ENCODE assay signal across 19 cellular contexts in genomic region chr14:92702441-92702918, GRCh38. TPM values are rescaled to one million over a fixed set of nuclear protein-coding genes. Genes with fewer than 3 reads are reported as not detected.
DNase-seq lines count a peak whose midpoint lies in the region; ATAC-seq, FAIRE-seq and TF ChIP-seq lines count a peak whose summit lies in the region.
"Had no signal": no experiment of that assay in that cellular context is flagged by ENCODE, and none has a peak within 500 bp of the region (broad histone marks: within the 10 kb centered on the region; RNA-seq: fewer than 3 reads in every experiment).

No MANE protein-coding gene starts in this region.

- H3K4me3 ChIP-seq in BLaER1 (no peak overlapping the region), GM12878 (no peak overlapping the region), PC-9 (no peak overlapping the region), mammary epithelial cell (replicated peaks in 1 of 3; ENCODE audit: insufficient read depth in 1 of 3, low read depth in 2 of 3, low read length in 3 of 3) (no peak overlapping the region)
- H3K4me3 ChIP-seq: coronary artery, HAP-1, skin epidermis, stomach had no signal

- no peaks in the 10 kb centered on the region; the same call in 1 of the 2 replicates for H3K27me3 Mint-ChIP-seq in HFFc6 (ENCODE audit: insufficient read depth)

- DNase-seq in Kasumi-1 (lab: John Stamatoyannopoulos, UW) (peak; percentile 39 to 48), GM12878 (ENCODE audit: low read depth, low spot score) (peak; percentile 43), midbrain (lab: John Stamatoyannopoulos, UW) (peak; percentile 16), PC-9 (no peak), mammary epithelial cell (no peak), HFFc6 (no peak)
- DNase-seq in activated T-cell treated with anti-CD3 and anti-CD28 coated beads, Interleukin-2, amount 50 U/mL, for 1 hour, result no peak
- DNase-seq: KG1, NCI-H1694, NCI-H510A treated with DMSO at 0.1 percent for 48 hours, stomach, T-helper 2 cell had no signal

- H4K20me1 ChIP-seq in BLaER1, result no peaks in the 10 kb centered on the region
- H4K20me1 ChIP-seq in GM12878 (ENCODE audit: control insufficient read depth, insufficient read depth), result no peaks in the 10 kb centered on the region
- H4K20me1 ChIP-seq in PC-9 (ENCODE audit: insufficient read depth), result no peaks in the 10 kb centered on the region
- no peaks in the 10 kb centered on the region for H4K20me1 ChIP-seq in mammary epithelial cell (ENCODE audit: insufficient read depth, low read length)

- H3K9me3 ChIP-seq in BLaER1 (no peaks in the 10 kb centered on the region), GM12878 (replicated peaks; ENCODE audit: control insufficient read depth, insufficient read depth, low read length) (no peaks in the 10 kb centered on the region), PC-9 (ENCODE audit: insufficient read depth, low read depth) (no peaks in the 10 kb centered on the region; the same call in 1 of the 2 replicates), mammary epithelial cell (replicated peaks; ENCODE audit: insufficient read depth, low read length) (no peaks in the 10 kb centered on the region)
- H3K9me3 ChIP-seq: HAP-1, neutrophil, stomach had no signal

- H3K27me3 ChIP-seq in BLaER1, result no peaks in the 10 kb centered on the region
- H3K27me3 ChIP-seq in GM12878 (replicated peaks in 1 of 2; ENCODE audit: control insufficient read depth in 2 of 2, insufficient read depth in 2 of 2, low read length in 1 of 2), result no peaks in the 10 kb centered on the region
- no peaks in the 10 kb centered on the region for H3K27me3 ChIP-seq in PC-9 (ENCODE audit: insufficient read depth, low read depth)
- H3K27me3 ChIP-seq in mammary epithelial cell (ENCODE audit: insufficient read depth, low read length), result no peaks in the 10 kb centered on the region
- H3K27me3 ChIP-seq: neutrophil, stomach had no signal

- peak; percentile 75 for FAIRE-seq in GM12878 (lab: Jason Lieb, UNC)
- FAIRE-seq: D721Med had no signal

- TF ChIP-seq POLR2A in GM12878 (IDR thresholded peaks at IDR 0.05; ENCODE audit: low read depth, low read length), result no peak

- no peaks in the 10 kb centered on the region; the same call in 1 of the 2 replicates for H3F3A ChIP-seq in PC-9 (ENCODE audit: insufficient read depth, low read depth)

- no peak for TF ChIP-seq CTCF in GM12878 (IDR thresholded peaks at IDR 0.05 in 2 of 3, conservative IDR thresholded peaks at IDR 0.05 in 1 of 3; ENCODE audit: control insufficient read depth in 2 of 3, extremely low read depth in 1 of 3, insufficient read depth in 1 of 3, low read depth in 3 of 3, low read length in 3 of 3)
- TF ChIP-seq CTCF in PC-9 (conservative IDR thresholded peaks at IDR 0.05), result no peak
- no peak for TF ChIP-seq CTCF in mammary epithelial cell (conservative IDR thresholded peaks at IDR 0.05 in 1 of 2, IDR thresholded peaks at IDR 0.05 in 1 of 2; ENCODE audit: extremely low read depth in 1 of 2, insufficient read depth in 1 of 2, low read depth in 1 of 2, low read length in 2 of 2)
- TF ChIP-seq CTCF in HFFc6 (IDR thresholded peaks at IDR 0.05), result no peak

- H3K27ac Mint-ChIP-seq in HFFc6, result no peak overlapping the region

- peak overlapping the region; percentile 31; the same call in 1 of the 2 replicates for H3K27ac ChIP-seq in BLaER1
- no peak overlapping the region for H3K27ac ChIP-seq in GM12878 (ENCODE audit: control insufficient read depth, insufficient read depth)
- no peak overlapping the region for H3K27ac ChIP-seq in PC-9
- H3K27ac ChIP-seq in mammary epithelial cell (ENCODE audit: insufficient read depth, low read depth, low read length), result no peak overlapping the region
- H3K27ac ChIP-seq: neutrophil, RWPE1, skin epidermis, stomach had no signal

- no peaks in the 10 kb centered on the region for H3K36me3 Mint-ChIP-seq in HFFc6 (ENCODE audit: low read depth)

- dilution Hi-C loops in mammary epithelial cell (cut with HindIII; ENCODE audit: low sequenced_read_pairs), result loop anchor here (5.0 kb wide), 2 partner anchors 75 to 80 kb away; no protein-coding TSS in a partner anchor

- no peak for TF ChIP-seq EP300 in GM12878 (IDR thresholded peaks at IDR 0.05; ENCODE audit: borderline replicate concordance in 1 of 2, control insufficient read depth in 1 of 2, low read depth in 2 of 2, low read length in 2 of 2)

- peaks cover 12% of the 10 kb centered on the region; the same call in 1 of the 2 replicates for H3K36me3 ChIP-seq in BLaER1
- 0 out of 4 replicates have a peak, but pooled peaks cover 0 to 3% of the 10 kb centered on the region in 2 experiments for H3K36me3 ChIP-seq in GM12878 (ENCODE audit: control insufficient read depth in 2 of 2, insufficient read depth in 2 of 2, low read length in 1 of 2)
- no peaks in the 10 kb centered on the region for H3K36me3 ChIP-seq in PC-9 (ENCODE audit: low read depth)
- no peaks in the 10 kb centered on the region for H3K36me3 ChIP-seq in mammary epithelial cell (ENCODE audit: insufficient read depth, low read length)
- H3K36me3 ChIP-seq: HAP-1, neutrophil had no signal

- CTCF ChIA-PET in GM12878 (lab: Yijun Ruan, JAX), result interaction anchor here (0.6 to 1.3 kb wide), 6 partner anchors 11 to 123 kb away, joined by 3 read pairs; no protein-coding TSS in a partner anchor
- CTCF ChIA-PET in PC-9 (lab: Charles Lee), result interaction anchor here (0.5 kb wide), 1 partner anchor 13 kb away, joined by 6 read pairs; no protein-coding TSS in a partner anchor
- CTCF ChIA-PET in mammary epithelial cell (lab: Charles Lee; ENCODE audit: low non-redundant PET), result no interaction called here

- intact Hi-C loops in GM12878 (cut with micrococcal nuclease; ENCODE audit: unreplicated experiment) (loop anchor here (5.0 kb wide), 1 partner anchor 45 kb away; the partner anchor contains the start of gene LGMN), PC-9 (cut with micrococcal nuclease; ENCODE audit: unreplicated experiment) (no loop called here), mammary epithelial cell (cut with micrococcal nuclease) (no loop called here)

- no TSS peak for BruUV-seq in GM12878 (replicated peaks; lab: Mats Ljungman, UMichigan)
- BruUV-seq in PC-9 (replicated peaks; lab: Mats Ljungman, UMichigan), result no TSS peak
- BruUV-seq in mammary epithelial cell (replicated peaks; lab: Mats Ljungman, UMichigan), result no TSS peak

- H2AFZ ChIP-seq in GM12878 (ENCODE audit: control insufficient read depth, low read depth, low read length), result no peak overlapping the region
- H2AFZ ChIP-seq in PC-9, result no peak overlapping the region
- no peak overlapping the region for H2AFZ ChIP-seq in mammary epithelial cell (ENCODE audit: low read depth, low read length)

- no peak for TF ChIP-seq RAD21 in GM12878 (IDR thresholded peaks at IDR 0.05; ENCODE audit: insufficient read depth, low read depth, low read length)

- H3K9ac ChIP-seq in BLaER1 (no peak overlapping the region), GM12878 (ENCODE audit: control insufficient read depth, insufficient read depth, low read length) (no peak overlapping the region; the same call in 1 of the 2 replicates), mammary epithelial cell (ENCODE audit: insufficient read depth, low read length) (no peak overlapping the region)

- H3K4me1 Mint-ChIP-seq in HFFc6 (ENCODE audit: low read depth), result no peaks in the 10 kb centered on the region

- no peaks in the 10 kb centered on the region for H3K9me3 Mint-ChIP-seq in HFFc6

- in situ Hi-C loops in GM12878 (cut with MboI) (no loop called here), mammary epithelial cell (cut with MboI; ENCODE audit: low sequenced_read_pairs in 2 of 2) (no loop called here)

- POLR2A ChIA-PET in GM12878 (lab: Charles Lee), result interaction anchor here (0.6 to 1.8 kb wide), 4 partner anchors 25 to 48 kb away, joined by 3 to 6 read pairs (median 4); partner anchors contain the start of gene LGMN
- POLR2A ChIA-PET in PC-9 (lab: Charles Lee; ENCODE audit: unreplicated experiment), result no interaction called here

- H3K79me2 ChIP-seq in GM12878 (ENCODE audit: control insufficient read depth, insufficient read depth, low read length) (no peaks in the 10 kb centered on the region), PC-9 (ENCODE audit: low read depth) (no peaks in the 10 kb centered on the region), mammary epithelial cell (ENCODE audit: insufficient read depth, low read length) (no peaks in the 10 kb centered on the region)

- H3K4me2 ChIP-seq in BLaER1 (peak overlapping the region; percentile 77), GM12878 (ENCODE audit: control insufficient read depth, insufficient read depth) (peak overlapping the region; percentile 68; the same call in 1 of the 2 replicates), PC-9 (no peak overlapping the region), mammary epithelial cell (ENCODE audit: insufficient read depth, low read depth, low read length) (no peak overlapping the region)

- no peaks in the 10 kb centered on the region for H3K9me2 ChIP-seq in PC-9 (ENCODE audit: insufficient read depth)

- no peak overlapping the region for H3K4me3 Mint-ChIP-seq in HFFc6

- H3K4me1 ChIP-seq in BLaER1 (peaks cover 61% of the 10 kb centered on the region), GM12878 (ENCODE audit: control insufficient read depth, insufficient read depth, low read length) (peaks cover 36% of the 10 kb centered on the region), PC-9 (replicated peaks; ENCODE audit: insufficient read depth) (no peaks in the 10 kb centered on the region), mammary epithelial cell (ENCODE audit: insufficient read depth, low read length) (no peaks in the 10 kb centered on the region)
- H3K4me1 ChIP-seq: HAP-1, stomach had no signal

- WGBS in GM12878 (ENCODE audit: insufficient coverage, insufficient replicate concordance, low lambda C conversion rate, missing lambda C conversion rate), result 69% methylated on average over 9 of the region's 9 CpGs
- 94% methylated on average over 9 of the region's 9 CpGs for WGBS in mammary epithelial cell (ENCODE audit: low coverage, missing lambda C conversion rate)

- peak; percentile 42 for ATAC-seq in GM12878

- SMC1A ChIA-PET in GM12878 (lab: Charles Lee; ENCODE audit: uncharacterized antibody, unreplicated experiment), result interaction anchor here (0.6 to 2.4 kb wide), 6 partner anchors 13 to 283 kb away, joined by 3 to 10 read pairs (median 4); no protein-coding TSS in a partner anchor

- RAD21 ChIA-PET in GM12878 (lab: Charles Lee; ENCODE audit: unreplicated experiment), result interaction anchor here (0.7 to 1.5 kb wide), 4 partner anchors 13 to 113 kb away, joined by 3 to 4 read pairs (median 4); no protein-coding TSS in a partner anchor

RNA-seq across cellular contexts. Expression of gene LGMN, which starts 45.9 kb away (rescaled TPM):
- 344 and 379 TPM in 2 replicates for total RNA-seq in GM12878 (2013; cell fraction: nucleolus; rRNA removed)
- total RNA-seq in GM12878 (2014; rRNA removed) (3.7 and 4.2 TPM in 2 replicates), GM12878 (2014; rRNA removed; fragmentation: Illumina TruSeq; extraction: Trizol) (2.6 and 3.4 TPM in 2 replicates), GM12878 (2021) (3.3 and 3.5 TPM in 2 replicates), PC-9 (2021) (48.8 and 50.8 TPM in 2 replicates), mammary epithelial cell (10 to 100 TPM; 28.8 to 30.2 TPM)
- 39.2 TPM for polyA plus RNA-seq in GM12878 (2011; ENCODE audit: low read depth)
- polyA plus RNA-seq in GM12878 (2011; rRNA removed) (134 and 192 TPM in 2 replicates), GM12878 (2014; fragmentation: Illumina TruSeq; extraction: Trizol) (4.3 and 4.4 TPM in 2 replicates), GM12878 (2014; fragmentation: Nextera tagmentation; extraction: Ambion mirVana) (1 to 10 TPM in 1 of 2 experiments, under 1 TPM in 1; 0.71 to 1.1 TPM), GM12878 (2014; rRNA removed) (3.4 and 3.9 TPM in 2 replicates), GM12878 (2016; fragmentation: Nextera tagmentation; extraction: Ambion mirVana) (10 to 100 TPM; 11.1 to 11.3 TPM), mammary epithelial cell (47.9 TPM)
- 157 and 254 TPM in 2 replicates for polyA plus RNA-seq in GM12878 (2011; cell fraction: cytosol; rRNA removed)
- polyA plus RNA-seq in GM12878 (2011; cell fraction: nucleus; rRNA removed), result 130 and 231 TPM in 2 replicates
- polyA plus RNA-seq in GM12878 (2012), result 66.3 and 79.3 TPM in 2 replicates
- 119 and 127 TPM in 2 replicates for polyA minus RNA-seq in GM12878 (2011; rRNA and poly(A)+ RNA removed)
- 25.0 and 25.4 TPM in 2 replicates for polyA minus RNA-seq in GM12878 (2011; cell fraction: cytosol; rRNA and poly(A)+ RNA removed)
- polyA minus RNA-seq in GM12878 (2011; cell fraction: nucleus; rRNA and poly(A)+ RNA removed), result 37.6 and 39.7 TPM in 2 replicates
- 69.8 TPM for polyA minus RNA-seq in mammary epithelial cell
- 10 to 100 TPM; 37.0 to 57.3 (median 43.3) TPM for total RNA-seq in HFFc6 (2021; fragmentation: NEBNext Ultra II Directional; extraction: Animal tissue kit (Norgen Biotek cat#: 25700))

Comparison
In these comparisons a context has a peak if more than half of its experiments do, and no peak if none do; other contexts are left out.
1. H3K4me2 ChIP-seq: peak in BLaER1 (single experiment) and GM12878 (single experiment); none in PC-9 (single experiment) and mammary epithelial cell (single experiment).
2. DNase-seq: peak in Kasumi-1 (2 of 2), GM12878 (single experiment) and midbrain (single experiment); none in PC-9 (0 of 2), mammary epithelial cell (single experiment), HFFc6 (single experiment) and activated T-cell treated with anti-CD3 and anti-CD28 coated beads, Interleukin-2, amount 50 U/mL, for 1 hour (single experiment).